Comparison of ENCODE assay signal across 28 cellular contexts in genomic region chr2:39419282-39420223, GRCh38. TPM values are rescaled to one million over a fixed set of nuclear protein-coding genes. Genes with fewer than 3 reads are reported as not detected.
DNase-seq lines count a peak whose midpoint lies in the region; ATAC-seq, FAIRE-seq and TF ChIP-seq lines count a peak whose summit lies in the region.
"Had no signal": no experiment of that assay in that cellular context is flagged by ENCODE, and none has a peak within 500 bp of the region (broad histone marks: within the 10 kb centered on the region; RNA-seq: fewer than 3 reads in every experiment).

No MANE protein-coding gene starts in this region.

- peak; percentile 26 for FAIRE-seq in TTC549 (lab: Jason Lieb, UNC)
- FAIRE-seq: GM19239 had no signal

- H3K36me3 ChIP-seq in left ventricle myocardium inferior (no peaks in the 10 kb centered on the region), heart left ventricle (no peaks in the 10 kb centered on the region), fibroblast of lung (ENCODE audit: control insufficient read depth, insufficient read depth, low read length) (no peaks in the 10 kb centered on the region), skeletal muscle satellite cell (ENCODE audit: insufficient read depth, low read length) (no peaks in the 10 kb centered on the region), SJCRH30 (no peaks in the 10 kb centered on the region), sigmoid colon (no peaks in the 10 kb centered on the region)
- H3K36me3 ChIP-seq: BLaER1 treated with 17β-estradiol and CSF1 and Interleukin-3, amounts not matched to agents 10 nM and 100 nM; gastroesophageal sphincter; upper lobe of left lung had no signal

- H3K27me3 ChIP-seq in left ventricle myocardium inferior (ENCODE audit: low read depth) (no peaks in the 10 kb centered on the region), heart left ventricle (no peaks in the 10 kb centered on the region), fibroblast of lung (ENCODE audit: control insufficient read depth, insufficient read depth, low read length) (no peaks in the 10 kb centered on the region), skeletal muscle satellite cell (ENCODE audit: control insufficient read depth, insufficient read depth, low read length) (no peaks in the 10 kb centered on the region), SJCRH30 (no peaks in the 10 kb centered on the region), sigmoid colon (no peaks in the 10 kb centered on the region)
- H3K27me3 ChIP-seq: BLaER1 treated with 17β-estradiol and CSF1 and Interleukin-3, amounts not matched to agents 10 nM and 100 nM; gastroesophageal sphincter; upper lobe of left lung had no signal

- peaks cover 92% of the 10 kb centered on the region for H3K79me2 ChIP-seq in fibroblast of lung (ENCODE audit: control insufficient read depth, insufficient read depth, low read length)

- TF ChIP-seq CTCF in left ventricle myocardium inferior (IDR thresholded peaks at IDR 0.05; ENCODE audit: borderline replicate concordance), result no peak
- no peak for TF ChIP-seq CTCF in heart left ventricle (IDR thresholded peaks at IDR 0.05)
- TF ChIP-seq CTCF in fibroblast of lung (conservative IDR thresholded peaks at IDR 0.05 in 1 of 2, IDR thresholded peaks at IDR 0.05 in 1 of 2; ENCODE audit: low read depth in 1 of 2, low read length in 2 of 2), result no peak
- TF ChIP-seq CTCF in sigmoid colon (IDR thresholded peaks at IDR 0.05), result no peak

- intact Hi-C loops in left ventricle myocardium inferior (cut with micrococcal nuclease), result no loop called here
- intact Hi-C loops in heart left ventricle (cut with DNase I), result no loop called here
- intact Hi-C loops in sigmoid colon (cut with DNase I), result no loop called here

- H3K27ac ChIP-seq in left ventricle myocardium inferior (replicated peaks) (peak overlapping the region; percentile 7), heart left ventricle (no peak overlapping the region), fibroblast of lung (ENCODE audit: insufficient read depth, low read length) (peak overlapping the region; percentile 59), SJCRH30 (no peak overlapping the region), sigmoid colon (no peak overlapping the region)
- H3K27ac ChIP-seq: BLaER1 treated with 17β-estradiol and CSF1 and Interleukin-3, amounts not matched to agents 10 nM and 100 nM; gastroesophageal sphincter; RWPE1; upper lobe of left lung had no signal

- no peaks in the 10 kb centered on the region for H4K20me1 ChIP-seq in fibroblast of lung (ENCODE audit: control insufficient read depth, extremely low read depth, insufficient read depth, low read length)

- H3K9ac ChIP-seq in fibroblast of lung (ENCODE audit: insufficient read depth, low read length) (no peak overlapping the region), skeletal muscle satellite cell (ENCODE audit: low read depth, low read length) (no peak overlapping the region)
- H3K9ac ChIP-seq: BLaER1 treated with 17β-estradiol and CSF1 and Interleukin-3, amounts not matched to agents 10 nM and 100 nM had no signal

- H2AFZ ChIP-seq in fibroblast of lung (ENCODE audit: low read length), result no peak overlapping the region

- ATAC-seq in heart left ventricle, result no peak
- ATAC-seq: gastroesophageal sphincter, SK-N-SH treated with all-trans-retinoic acid at 6 μM for 48 hours had no signal

- H3K9me3 ChIP-seq in left ventricle myocardium inferior (replicated peaks) (no peaks in the 10 kb centered on the region), heart left ventricle (no peaks in the 10 kb centered on the region), fibroblast of lung (ENCODE audit: control insufficient read depth, insufficient read depth, low read depth, low read length) (no peaks in the 10 kb centered on the region), skeletal muscle satellite cell (replicated peaks; ENCODE audit: low read length) (no peaks in the 10 kb centered on the region), SJCRH30 (replicated peaks) (no peaks in the 10 kb centered on the region), sigmoid colon (no peaks in the 10 kb centered on the region)
- H3K9me3 ChIP-seq: Caco-2, gastroesophageal sphincter, upper lobe of left lung had no signal

- no peak for TF ChIP-seq EP300 in sigmoid colon (IDR thresholded peaks at IDR 0.05)

- TF ChIP-seq POLR2A in heart left ventricle (IDR thresholded peaks at IDR 0.05), result no peak
- no peak for TF ChIP-seq POLR2A in sigmoid colon (IDR thresholded peaks at IDR 0.05)

- H3K4me2 ChIP-seq in fibroblast of lung (ENCODE audit: extremely low read depth, insufficient read depth, low read length) (peak overlapping the region; percentile 52), skeletal muscle satellite cell (ENCODE audit: low read length) (peak overlapping the region; percentile 66)
- H3K4me2 ChIP-seq: BLaER1 treated with 17β-estradiol and CSF1 and Interleukin-3, amounts not matched to agents 10 nM and 100 nM had no signal

- H3K4me3 ChIP-seq in left ventricle myocardium inferior, result no peak overlapping the region
- H3K4me3 ChIP-seq in heart left ventricle, result no peak overlapping the region
- H3K4me3 ChIP-seq in fibroblast of lung (replicated peaks in 1 of 4; ENCODE audit: control extremely low read depth in 1 of 4, insufficient read depth in 1 of 4, low read depth in 3 of 4, low read length in 4 of 4), result peak overlapping the region in 2 of 4 experiments; percentile 5 to 16
- peak overlapping the region; percentile 28 for H3K4me3 ChIP-seq in skeletal muscle satellite cell (ENCODE audit: low read length)
- no peak overlapping the region for H3K4me3 ChIP-seq in SJCRH30
- no peak overlapping the region for H3K4me3 ChIP-seq in sigmoid colon
- H3K4me3 ChIP-seq: BLaER1 treated with 17β-estradiol and CSF1 and Interleukin-3, amounts not matched to agents 10 nM and 100 nM; gastroesophageal sphincter; upper lobe of left lung had no signal

- 78 to 83% (median 80%) methylated on average over 6 of the region's 6 CpGs for WGBS in heart left ventricle, 4 donors
- WGBS in sigmoid colon, 2 donors, result 81 to 86% methylated on average over 6 of the region's 6 CpGs

- peaks cover 85% of the 10 kb centered on the region for H3K4me1 ChIP-seq in left ventricle myocardium inferior
- peaks cover 3 to 62% (median 31%) of the 10 kb centered on the region in 12 donors for H3K4me1 ChIP-seq in heart left ventricle
- peaks cover 13% of the 10 kb centered on the region for H3K4me1 ChIP-seq in fibroblast of lung (ENCODE audit: control insufficient read depth, extremely low read depth, insufficient read depth, low read length)
- H3K4me1 ChIP-seq in skeletal muscle satellite cell (ENCODE audit: control insufficient read depth, insufficient read depth, low read length), result peaks cover 26% of the 10 kb centered on the region
- H3K4me1 ChIP-seq in SJCRH30, result no peaks in the 10 kb centered on the region
- peaks cover 0 to 79% (median 58%) of the 10 kb centered on the region in 4 donors for H3K4me1 ChIP-seq in sigmoid colon
- H3K4me1 ChIP-seq: Caco-2 had no signal

- no peak for DNase-seq in left ventricle myocardium inferior
- no peak for DNase-seq in heart left ventricle
- DNase-seq in fibroblast of lung (ENCODE audit: low read depth in 2 of 2), result peak; percentile 32 to 72
- DNase-seq in mucosa of gallbladder (ENCODE audit: low spot score), result no peak
- no peak for DNase-seq in SJCRH30
- DNase-seq in sigmoid colon, result no peak
- DNase-seq: activated B cell treated with CpG ODN at 0.5 μM for 24 hours; activated CD4-positive, alpha-beta memory T cell treated with anti-CD3 and anti-CD28 coated beads, Interleukin-2, amount 10 ng/mL, durations not matched to agents 7 days and 5 days; activated gamma-delta T cell treated with Interleukin-2 at 50 U/mL for 16 hours; activated T-cell treated with anti-CD3 and anti-CD28 coated beads for 4 hours; amniotic stem cell; Caco-2; DMS79 treated with DMSO at 0.1 percent for 48 hours; GOT3; naive B cell; NCI-H146; NCI-H2171; NCI-H526; occipital lobe; retina; upper lobe of left lung had no signal

RNA-seq across cellular contexts. Expression of gene MAP4K3, which starts 17.5 kb away (rescaled TPM):
- total RNA-seq in left ventricle myocardium inferior (37.1 TPM), heart left ventricle (10 to 100 TPM; 26.2 to 45.4 (median 33.7) TPM), fibroblast of lung (24.9 and 40.8 TPM in 2 replicates), mucosa of gallbladder (69.2 TPM), sigmoid colon (10 to 100 TPM; 72.1 to 96.8 (median 77.4) TPM)
- polyA plus RNA-seq in heart left ventricle (10 to 100 TPM; 14.5 to 20.3 TPM), fibroblast of lung (32.1 and 75.7 TPM in 2 replicates), sigmoid colon (10 to 100 TPM in 2 of 3 donors, 1 to 10 TPM in 1; 8.0 to 12.6 (median 12.3) TPM)
- polyA plus RNA-seq in fibroblast of lung (2012), result 16.9 and 38.9 TPM in 2 replicates
- polyA minus RNA-seq in fibroblast of lung (ENCODE audit: low replicate concordance), result 3.5 and 7.5 TPM in 2 replicates
- total RNA-seq in skeletal muscle satellite cell (2012; rRNA removed), result 41.3 and 61.9 TPM in 2 replicates
- total RNA-seq in SJCRH30 (2014; rRNA removed; shearing (Covaris generic)), result 44.4 and 66.7 TPM in 2 replicates

Comparison
In these comparisons a context has a peak if more than half of its experiments do, and no peak if none do; other contexts are left out.
1. H3K27ac ChIP-seq: peak in left ventricle myocardium inferior (single experiment) and fibroblast of lung (single experiment); none in heart left ventricle (0 of 12), SJCRH30 (single experiment) and sigmoid colon (0 of 4).
2. DNase-seq: peak in fibroblast of lung (2 of 2); none in left ventricle myocardium inferior (single experiment), heart left ventricle (0 of 5), mucosa of gallbladder (single experiment), SJCRH30 (0 of 2) and sigmoid colon (single experiment).